Comparison of ENCODE assay signal across 1 cellular context in the genomic region with DNA sequence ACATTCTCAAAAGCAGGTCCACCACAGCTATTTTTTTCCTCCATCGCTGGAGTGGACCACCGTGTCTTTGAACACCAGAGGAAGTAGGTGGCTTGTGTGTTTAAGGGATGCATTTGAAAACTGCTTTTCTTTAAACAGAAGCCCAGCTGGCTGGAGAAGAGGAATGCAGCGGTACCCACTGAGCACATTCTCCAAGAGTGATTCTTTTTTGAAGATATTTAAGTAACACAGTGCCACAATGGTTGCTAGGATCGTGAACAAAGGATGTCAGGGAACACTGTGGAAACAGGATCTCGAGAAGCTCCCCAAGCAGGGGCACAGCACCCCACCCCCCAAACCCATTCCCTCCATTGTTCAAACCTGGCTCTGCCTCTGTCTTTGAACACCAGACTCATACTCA.
TF ChIP-seq lines count a peak whose summit lies in the region.

No MANE protein-coding gene starts in this region.

TF ChIP-seq in GM23338, 12 proteins besides CTCF, POLR2A, EP300 and RAD21 (continued from another document):
- TF ChIP-seq EZH2phosphoT487 (IDR thresholded peaks at IDR 0.05; ENCODE audit: unreplicated experiment) (no peak), STAT1 (IDR thresholded peaks at IDR 0.05; ENCODE audit: unreplicated experiment) (no peak)
